ENCODE assay signal across 22 cellular contexts in genomic region chr2:191061381-191061982, GRCh38. TPM values are rescaled to one million over a fixed set of nuclear protein-coding genes. Genes with fewer than 3 reads are reported as not detected.
DNase-seq lines count a peak whose midpoint lies in the region; ATAC-seq, FAIRE-seq and TF ChIP-seq lines count a peak whose summit lies in the region.
"Had no signal": no experiment of that assay in that cellular context is flagged by ENCODE, and none has a peak within 500 bp of the region (broad histone marks: within the 10 kb centered on the region; RNA-seq: fewer than 3 reads in every experiment).

No MANE protein-coding gene starts in this region.

- no peaks in the 10 kb centered on the region for H3K79me2 ChIP-seq in endothelial cell of umbilical vein (ENCODE audit: control insufficient read depth, insufficient read depth, low read length)

- H3K4me1 ChIP-seq in CD8-positive, alpha-beta memory T cell (ENCODE audit: insufficient read depth, low read length): peaks cover 68% of the 10 kb centered on the region
- no peaks in the 10 kb centered on the region for H3K4me1 ChIP-seq in endothelial cell of umbilical vein (ENCODE audit: control insufficient read depth, extremely low read depth, insufficient read depth, low read length)
- no peaks in the 10 kb centered on the region for H3K4me1 ChIP-seq in right cardiac atrium (ENCODE audit: control insufficient read depth, insufficient read depth, low read length)
- H3K4me1 ChIP-seq: adrenal gland, SJCRH30 had no signal

- H3K4me2 ChIP-seq in endothelial cell of umbilical vein (ENCODE audit: insufficient read depth, low read length): no peak overlapping the region
- H3K4me2 ChIP-seq: PC-9 had no signal

- ATAC-seq in CD4-positive, alpha-beta T cell (ENCODE audit: poor library complexity): peak; percentile 83
- ATAC-seq in activated CD8-positive, alpha-beta T cell treated with anti-CD3 and anti-CD28 coated beads for 36 hours: peak; percentile 38
- no peak for ATAC-seq in right cardiac atrium
- ATAC-seq: heart left ventricle, left ventricle myocardium superior had no signal

- H3K27me3 ChIP-seq in CD4-positive, alpha-beta T cell (ENCODE audit: control insufficient read depth, insufficient read depth, low read length): no peaks in the 10 kb centered on the region
- no peaks in the 10 kb centered on the region for H3K27me3 ChIP-seq in CD8-positive, alpha-beta memory T cell (ENCODE audit: insufficient read depth, low read length, poor library complexity, severe bottlenecking)
- H3K27me3 ChIP-seq in endothelial cell of umbilical vein (ENCODE audit: control insufficient read depth in 2 of 2, insufficient read depth in 2 of 2, low read length in 2 of 2): peaks cover 0 to 2% of the 10 kb centered on the region in 2 experiments
- H3K27me3 ChIP-seq in right cardiac atrium (ENCODE audit: control insufficient read depth, insufficient read depth): no peaks in the 10 kb centered on the region
- H3K27me3 ChIP-seq: adrenal gland, heart left ventricle, neutrophil had no signal

- no peaks in the 10 kb centered on the region for H3K9me3 ChIP-seq in CD4-positive, alpha-beta T cell (ENCODE audit: control insufficient read depth, low read length)
- H3K9me3 ChIP-seq in CD8-positive, alpha-beta memory T cell (ENCODE audit: low read length): no peaks in the 10 kb centered on the region
- H3K9me3 ChIP-seq in endothelial cell of umbilical vein (replicated peaks; ENCODE audit: control insufficient read depth, insufficient read depth, low read length): no peaks in the 10 kb centered on the region
- H3K9me3 ChIP-seq in right cardiac atrium (ENCODE audit: control insufficient read depth, low read length): no peaks in the 10 kb centered on the region
- H3K9me3 ChIP-seq: adrenal gland, heart left ventricle, neutrophil, SJCRH30 had no signal

- H3K9me3 Mint-ChIP-seq in CD4-positive, alpha-beta T cell: no peaks in the 10 kb centered on the region
- no peaks in the 10 kb centered on the region for H3K9me3 Mint-ChIP-seq in CD8-positive, alpha-beta memory T cell
- H3K9me3 Mint-ChIP-seq in activated CD8-positive, alpha-beta T cell treated with anti-CD3 and anti-CD28 coated beads for 36 hours: no peaks in the 10 kb centered on the region

- FAIRE-seq in endothelial cell of umbilical vein (lab: Jason Lieb, UNC): peak; percentile 53

- no peak overlapping the region for H3K9ac ChIP-seq in endothelial cell of umbilical vein (replicated peaks; ENCODE audit: extremely low read depth, insufficient read depth, low read length)

- no peak overlapping the region for H2AFZ ChIP-seq in endothelial cell of umbilical vein (ENCODE audit: low read depth, low read length)
- H2AFZ ChIP-seq: PC-9 had no signal

- no peak for TF ChIP-seq CTCF in CD4-positive, alpha-beta T cell (IDR thresholded peaks at IDR 0.05)
- TF ChIP-seq CTCF in activated CD8-positive, alpha-beta T cell treated with anti-CD3 and anti-CD28 coated beads for 36 hours (IDR thresholded peaks at IDR 0.05): no peak
- no peak for TF ChIP-seq CTCF in endothelial cell of umbilical vein (IDR thresholded peaks at IDR 0.05; ENCODE audit: extremely low read depth in 1 of 2, insufficient read depth in 1 of 2, low read depth in 1 of 2, low read length in 2 of 2)

- H3K9me1 ChIP-seq in endothelial cell of umbilical vein (replicated peaks; ENCODE audit: control insufficient read depth, extremely low read depth, insufficient read depth, low read length): no peaks in the 10 kb centered on the region

- POLR2A ChIA-PET in CD4-positive, alpha-beta T cell (lab: Charles Lee): interaction anchor here (0.7 to 2.6 kb wide), 8 partner anchors 9 to 616 kb away, joined by 3 to 33 read pairs (median 7); partner anchors contain the start of gene STAT4
- POLR2A ChIA-PET in CD8-positive, alpha-beta memory T cell (lab: Charles Lee): interaction anchor here (0.6 to 1.9 kb wide), 7 partner anchors 9 to 131 kb away, joined by 3 to 9 read pairs (median 4); partner anchors contain the start of gene STAT4
- POLR2A ChIA-PET in activated CD8-positive, alpha-beta T cell treated with anti-CD3 and anti-CD28 coated beads for 36 hours (lab: Charles Lee): interaction anchor here (0.7 to 5.1 kb wide), 9 partner anchors 41 to 132 kb away, joined by 3 to 30 read pairs (median 4); partner anchors contain the start of gene STAT4
- POLR2A ChIA-PET in endothelial cell of umbilical vein (lab: Charles Lee): no interaction called here

- peak overlapping the region; percentile 90 for H3K27ac Mint-ChIP-seq in CD4-positive, alpha-beta T cell
- peak overlapping the region; percentile 87 to 97 (median 94) for H3K27ac Mint-ChIP-seq in CD8-positive, alpha-beta memory T cell
- H3K27ac Mint-ChIP-seq in activated CD8-positive, alpha-beta T cell treated with anti-CD3 and anti-CD28 coated beads for 36 hours: peak overlapping the region; percentile 92

- CTCF ChIA-PET in CD4-positive, alpha-beta T cell (lab: Charles Lee): interaction anchor here (0.7 to 3.1 kb wide), 2 partner anchors 10 to 38 kb away, joined by 3 to 18 read pairs; no protein-coding TSS in a partner anchor
- CTCF ChIA-PET in CD8-positive, alpha-beta memory T cell (lab: Charles Lee): interaction anchor here (1.3 to 2.3 kb wide), 5 partner anchors 9 to 103 kb away, joined by 5 to 20 read pairs (median 11); partner anchors contain the start of gene STAT4
- CTCF ChIA-PET in activated CD8-positive, alpha-beta T cell treated with anti-CD3 and anti-CD28 coated beads for 36 hours (lab: Charles Lee): interaction anchor here (1.0 to 6.7 kb wide), 9 partner anchors 9 to 104 kb away, joined by 3 to 72 read pairs (median 8); no protein-coding TSS in a partner anchor
- CTCF ChIA-PET in endothelial cell of umbilical vein (lab: Charles Lee): interaction anchor here (1.1 to 6.0 kb wide), 2 partner anchors 11 to 94 kb away, joined by 3 to 49 read pairs; no protein-coding TSS in a partner anchor

- DNase-seq in CD4-positive, alpha-beta T cell: peak in 5 of 10 experiments; percentile 10 to 19 (median 11)
- peak in 3 of 5 donors; percentile 52 to 69 (median 55) for DNase-seq in CD8-positive, alpha-beta memory T cell
- peak; percentile 56 for DNase-seq in activated CD8-positive, alpha-beta T cell treated with anti-CD3 and anti-CD28 coated beads for 36 hours
- no peak for DNase-seq in endothelial cell of umbilical vein (ENCODE audit: low read depth, low spot score)
- DNase-seq in inferior parietal cortex (ENCODE audit: extremely low spot score): no peak
- DNase-seq in OCI-M1 (lab: John Stamatoyannopoulos, UW): no peak
- no peak for DNase-seq in HCEC 1CT
- no peak for DNase-seq in right cardiac atrium
- DNase-seq: adrenal gland; DMS79 treated with DMSO at 0.1 percent for 48 hours; heart left ventricle; KBM-7; left ventricle myocardium superior; MV-4-11; NCI-H187; NCI-H82; PC-9; SJCRH30; stimulated activated CD4-positive, alpha-beta T cell treated with anti-CD3 and anti-CD28 coated beads, Interleukin-4, amount 100 ng/mL, for 4 hours; substantia nigra had no signal

- H4K20me1 ChIP-seq in endothelial cell of umbilical vein (replicated peaks; ENCODE audit: control insufficient read depth, extremely low read depth, insufficient read depth, low read length): no peaks in the 10 kb centered on the region

- H3K27ac ChIP-seq in CD4-positive, alpha-beta T cell (ENCODE audit: low read depth, low read length): peak overlapping the region; percentile 50
- no peak overlapping the region for H3K27ac ChIP-seq in CD8-positive, alpha-beta memory T cell (ENCODE audit: low read depth, low read length)
- no peak overlapping the region for H3K27ac ChIP-seq in endothelial cell of umbilical vein (ENCODE audit: insufficient read depth, low read depth, low read length)
- no peak overlapping the region for H3K27ac ChIP-seq in right cardiac atrium (ENCODE audit: low read length)
- H3K27ac ChIP-seq: adrenal gland, coronary artery, neutrophil, PC-9, SJCRH30 had no signal

- intact Hi-C loops in CD4-positive, alpha-beta T cell (cut with DNase I, micrococcal nuclease): loop anchor here in 1 of 2 experiments (10.0 kb wide), 1 partner anchor 53 kb away; no protein-coding TSS in a partner anchor
- intact Hi-C loops in activated CD8-positive, alpha-beta T cell treated with anti-CD3 and anti-CD28 coated beads for 36 hours (cut with micrococcal nuclease): no loop called here
- intact Hi-C loops in endothelial cell of umbilical vein (cut with micrococcal nuclease): no loop called here
- intact Hi-C loops in right cardiac atrium (cut with DNase I): no loop called here

- H3K4me3 ChIP-seq in CD8-positive, alpha-beta memory T cell (ENCODE audit: low read length): peak overlapping the region; percentile 53
- H3K4me3 ChIP-seq in endothelial cell of umbilical vein (replicated peaks in 1 of 3; ENCODE audit: insufficient read depth in 1 of 3, low read depth in 1 of 3, low read length in 3 of 3): no peak overlapping the region
- H3K4me3 ChIP-seq in right cardiac atrium (ENCODE audit: low read length): no peak overlapping the region
- H3K4me3 ChIP-seq: adrenal gland, coronary artery, heart left ventricle, PC-9, SJCRH30 had no signal

- BruUV-seq in endothelial cell of umbilical vein (replicated peaks; lab: Mats Ljungman, UMichigan): no TSS peak

- H3K4me1 Mint-ChIP-seq in CD4-positive, alpha-beta T cell (ENCODE audit: low read depth): peaks cover 73% of the 10 kb centered on the region
- H3K4me1 Mint-ChIP-seq in CD8-positive, alpha-beta memory T cell: peaks cover 63 to 79% (median 76%) of the 10 kb centered on the region in 3 donors
- H3K4me1 Mint-ChIP-seq in activated CD8-positive, alpha-beta T cell treated with anti-CD3 and anti-CD28 coated beads for 36 hours (ENCODE audit: low read depth): peaks cover 64% of the 10 kb centered on the region

- dilution Hi-C loops in endothelial cell of umbilical vein (cut with MboI; ENCODE audit: extremely low pct_ligation_motif_present, low sequenced_read_pairs): no loop called here

- no peak for TF ChIP-seq POLR2A in endothelial cell of umbilical vein (IDR thresholded peaks at IDR 0.05; ENCODE audit: low read depth, low read length)

- peak overlapping the region; percentile 8 for H3K4me3 Mint-ChIP-seq in CD4-positive, alpha-beta T cell
- H3K4me3 Mint-ChIP-seq in CD8-positive, alpha-beta memory T cell: peak overlapping the region; percentile 11 to 74 (median 56)
- H3K4me3 Mint-ChIP-seq in activated CD8-positive, alpha-beta T cell treated with anti-CD3 and anti-CD28 coated beads for 36 hours: peak overlapping the region; percentile 25

- peaks cover 13% of the 10 kb centered on the region for H3K36me3 ChIP-seq in CD8-positive, alpha-beta memory T cell (ENCODE audit: insufficient read depth, low read length)
- H3K36me3 ChIP-seq in endothelial cell of umbilical vein (ENCODE audit: control insufficient read depth in 2 of 2, extremely low read depth in 1 of 2, insufficient read depth in 2 of 2, low read length in 2 of 2): no peaks in the 10 kb centered on the region
- H3K36me3 ChIP-seq: adrenal gland, neutrophil, SJCRH30 had no signal

- H3K36me3 Mint-ChIP-seq in CD4-positive, alpha-beta T cell (ENCODE audit: low read depth): peaks cover 52% of the 10 kb centered on the region
- peaks cover 22 to 68% (median 25%) of the 10 kb centered on the region in 3 donors for H3K36me3 Mint-ChIP-seq in CD8-positive, alpha-beta memory T cell
- peaks cover 64% of the 10 kb centered on the region for H3K36me3 Mint-ChIP-seq in activated CD8-positive, alpha-beta T cell treated with anti-CD3 and anti-CD28 coated beads for 36 hours (ENCODE audit: low read depth)

- no peaks in the 10 kb centered on the region for H3K27me3 Mint-ChIP-seq in CD4-positive, alpha-beta T cell
- no peaks in the 10 kb centered on the region for H3K27me3 Mint-ChIP-seq in CD8-positive, alpha-beta memory T cell
- no peaks in the 10 kb centered on the region for H3K27me3 Mint-ChIP-seq in activated CD8-positive, alpha-beta T cell treated with anti-CD3 and anti-CD28 coated beads for 36 hours

- WGBS in right cardiac atrium: 92% methylated on average over 4 of the region's 4 CpGs

RNA-seq across cellular contexts. Expression of gene STAT1, which starts 47.5 kb away (rescaled TPM):
- total RNA-seq in CD4-positive, alpha-beta T cell: 10 to 100 TPM; 56.6 to 57.8 TPM
- total RNA-seq in CD8-positive, alpha-beta memory T cell: 100 to 1,000 TPM; 142 to 145 TPM
- 173 TPM for polyA plus RNA-seq in CD8-positive, alpha-beta memory T cell
- total RNA-seq in activated CD8-positive, alpha-beta T cell treated with anti-CD3 and anti-CD28 coated beads for 36 hours: 100 to 1,000 TPM; 293 to 311 TPM
- total RNA-seq in endothelial cell of umbilical vein (59.2 and 67.6 TPM in 2 replicates), right cardiac atrium (10 to 100 TPM; 45.9 to 73.2 (median 61.8) TPM)
- polyA plus RNA-seq in endothelial cell of umbilical vein (56.1 and 64.2 TPM in 2 replicates), right cardiac atrium (19.4 TPM)
- 56.9 and 57.6 TPM in 2 replicates for polyA plus RNA-seq in endothelial cell of umbilical vein (2011; cell fraction: cytosol; rRNA removed)
- 108 and 111 TPM in 2 replicates for polyA plus RNA-seq in endothelial cell of umbilical vein (2011; cell fraction: nucleus; rRNA removed)
- polyA plus RNA-seq in endothelial cell of umbilical vein (2012): 78.7 and 102 TPM in 2 replicates
- 132 and 160 TPM in 2 replicates for polyA minus RNA-seq in endothelial cell of umbilical vein
- 25.5 TPM for polyA minus RNA-seq in endothelial cell of umbilical vein (2011; cell fraction: cytosol; rRNA and poly(A)+ RNA removed)
- 147 and 163 TPM in 2 replicates for polyA minus RNA-seq in endothelial cell of umbilical vein (2011; cell fraction: nucleus; rRNA and poly(A)+ RNA removed)

Comparison
In these comparisons a context has a peak if more than half of its experiments do, and no peak if none do; other contexts are left out.
1. ATAC-seq: peak in CD4-positive, alpha-beta T cell (single experiment) and activated CD8-positive, alpha-beta T cell treated with anti-CD3 and anti-CD28 coated beads for 36 hours (single experiment); none in right cardiac atrium (0 of 2).
2. DNase-seq: peak in CD8-positive, alpha-beta memory T cell (3 of 5) and activated CD8-positive, alpha-beta T cell treated with anti-CD3 and anti-CD28 coated beads for 36 hours (single experiment); none in endothelial cell of umbilical vein (single experiment), inferior parietal cortex (single experiment), OCI-M1 (single experiment), HCEC 1CT (single experiment) and right cardiac atrium (0 of 3).
3. Peak in every context shown above with its lines, with median percentiles within 50 percentile points of each other: H3K27ac Mint-ChIP-seq and H3K4me3 Mint-ChIP-seq.